Comparison of ENCODE assay signal across 1 cellular context in genomic region chr2:84881581-84882414, GRCh38.
TF ChIP-seq lines count a peak whose summit lies in the region.

No MANE protein-coding gene starts in this region.

TF ChIP-seq in IMR-90, 13 proteins besides CTCF, POLR2A, EP300 and RAD21:
- no peak for TF ChIP-seq ELK1 (IDR thresholded peaks at IDR 0.05; ENCODE audit: borderline replicate concordance, low read depth, low read length)
- 0 out of 2 replicates have a peak, but pooled peaks have one; percentile 42 for TF ChIP-seq CHD1 (IDR thresholded peaks at IDR 0.05; ENCODE audit: low read depth, low read length)
- TF ChIP-seq BHLHE40 (IDR thresholded peaks at IDR 0.05; ENCODE audit: low read depth, low read length), result 0 out of 2 replicates have a peak, but pooled peaks have one; percentile 35
- no peak for TF ChIP-seq RFX5 (IDR thresholded peaks at IDR 0.05; ENCODE audit: low read depth, low read length)
- TF ChIP-seq SMC3 (IDR thresholded peaks at IDR 0.05; ENCODE audit: low read depth, low read length), result peak; percentile 91
- TF ChIP-seq FOS (IDR thresholded peaks at IDR 0.05; ENCODE audit: low read depth, low read length), result no peak
- TF ChIP-seq MXI1 (IDR thresholded peaks at IDR 0.05; ENCODE audit: borderline replicate concordance, low read depth, low read length), result peak; percentile 46; the same call in 1 of the 2 replicates
